Comparison of ENCODE assay signal across 16 cellular contexts in genomic region chr16:30963925-30964511, GRCh38. TPM values are rescaled to one million over a fixed set of nuclear protein-coding genes. Genes with fewer than 3 reads are reported as not detected.
A peak's percentile ranks its signal among the peaks of the same experiment; 100 is the strongest.
DNase-seq lines count a peak whose midpoint lies in the region; ATAC-seq and TF ChIP-seq lines count a peak whose summit lies in the region.
"Had no signal": no experiment of that assay in that cellular context is flagged by ENCODE, and none has a peak within 500 bp of the region (broad histone marks: within the 10 kb centered on the region; RNA-seq: fewer than 3 reads in every experiment).

No MANE protein-coding gene starts in this region.

- TF ChIP-seq CTCF in CD14-positive monocyte (IDR thresholded peaks at IDR 0.05): no peak

- H3K23ac ChIP-seq in neuronal stem cell (ENCODE audit: low read depth, low read length, poor library complexity): peak overlapping the region; percentile 43

- no peak for ATAC-seq in HG02981 (IDR thresholded peaks at IDR 0.05; ENCODE audit: unreplicated experiment)
- ATAC-seq: CD8-positive, alpha-beta T cell had no signal

- H3K4me3 ChIP-seq in H7 (ENCODE audit: insufficient read depth, low read depth, low read length): no peak overlapping the region
- H3K4me3 ChIP-seq in neuronal stem cell (ENCODE audit: low read length in 2 of 2): no peak overlapping the region
- H3K4me3 ChIP-seq: GM23248 had no signal

- no peak overlapping the region for H3K9ac ChIP-seq in neuronal stem cell (ENCODE audit: low read depth, low read length, poor library complexity)
- H3K9ac ChIP-seq: GM23248 had no signal

- no peak overlapping the region for H3K4ac ChIP-seq in neuronal stem cell (ENCODE audit: low read length)

- no peak overlapping the region for H2AK5ac ChIP-seq in neuronal stem cell (ENCODE audit: low read depth, low read length)

- no CpG with 5 or more reads among the region's 18 CpGs for WGBS in neuronal stem cell (ENCODE audit: extremely low coverage in 2 of 2, insufficient read length in 2 of 2, insufficient replicate concordance in 1 of 2), 2 donors

- no peak overlapping the region for H2BK15ac ChIP-seq in neuronal stem cell (ENCODE audit: low read length)

- H2BK120ac ChIP-seq in neuronal stem cell (ENCODE audit: low read depth, low read length): no peak overlapping the region

- H4K91ac ChIP-seq in neuronal stem cell (ENCODE audit: low read depth, low read length, poor library complexity): no peak overlapping the region

- H3K18ac ChIP-seq in neuronal stem cell (ENCODE audit: low read length): no peak overlapping the region

- intact Hi-C loops in CD14-positive monocyte (cut with micrococcal nuclease): no loop called here
- intact Hi-C loops in dendritic cell treated with granulocyte-macrophage colony-stimulating factor and Interleukin-4, amounts not matched to agents 40 ng/mL and 50 ng/mL, for 4 days (cut with micrococcal nuclease): no loop called here

- DNase-seq in CD14-positive monocyte (ENCODE audit: low spot score) (no peak), H7 (peak; percentile 38), neuronal stem cell (ENCODE audit: low spot score) (no peak), CD1c-positive myeloid dendritic cell (ENCODE audit: extremely low spot score) (no peak), AG08395 (ENCODE audit: low spot score) (no peak)
- DNase-seq: ACHN; AML-193; Calu3; CD8-positive, alpha-beta T cell; DMS79 treated with DMSO at 0.1 percent for 48 hours; GF-D8; GM23248; HCEC 1CT had no signal

- no peak overlapping the region for H2BK5ac ChIP-seq in neuronal stem cell (ENCODE audit: low read length)

- peaks cover 9% of the 10 kb centered on the region for H3K79me1 ChIP-seq in neuronal stem cell (ENCODE audit: low read depth, low read length)

- H3K4me2 ChIP-seq in neuronal stem cell (ENCODE audit: insufficient read depth, low read length, poor library complexity, severe bottlenecking): no peak overlapping the region

- H3K9me3 ChIP-seq in neuronal stem cell (replicated peaks in 1 of 2; ENCODE audit: control insufficient read depth in 2 of 2, insufficient read depth in 1 of 2, low read depth in 1 of 2, low read length in 2 of 2): no peaks in the 10 kb centered on the region

- H3K27me3 Mint-ChIP-seq in CD14-positive monocyte (ENCODE audit: low read depth in 3 of 3): peaks cover 0 to 8% (median 0%) of the 10 kb centered on the region in 3 donors
- H3K27me3 Mint-ChIP-seq in dendritic cell treated with granulocyte-macrophage colony-stimulating factor and Interleukin-4, amounts not matched to agents 40 ng/mL and 50 ng/mL, for 4 days: no peaks in the 10 kb centered on the region

- H3K4me1 Mint-ChIP-seq in CD14-positive monocyte: peaks cover 10% of the 10 kb centered on the region
- H3K4me1 Mint-ChIP-seq in dendritic cell treated with granulocyte-macrophage colony-stimulating factor and Interleukin-4, amounts not matched to agents 40 ng/mL and 50 ng/mL, for 4 days (ENCODE audit: low read depth): peaks cover 38% of the 10 kb centered on the region

- H3K4me1 ChIP-seq in neuronal stem cell (ENCODE audit: control insufficient read depth in 2 of 2, insufficient read depth in 1 of 2, low read depth in 1 of 2, low read length in 2 of 2): no peaks in the 10 kb centered on the region

- H3K9me3 Mint-ChIP-seq in CD14-positive monocyte: peaks cover 0 to under 1% (median 0%) of the 10 kb centered on the region in 7 donors
- H3K9me3 Mint-ChIP-seq in dendritic cell treated with granulocyte-macrophage colony-stimulating factor and Interleukin-4, amounts not matched to agents 40 ng/mL and 50 ng/mL, for 4 days: no peaks in the 10 kb centered on the region
- H3K9me3 Mint-ChIP-seq: CD8-positive, alpha-beta T cell had no signal

- H3K27me3 ChIP-seq in H7 (ENCODE audit: control insufficient read depth, insufficient read depth, low read length): no peaks in the 10 kb centered on the region
- H3K27me3 ChIP-seq in neuronal stem cell (ENCODE audit: control insufficient read depth in 3 of 3, insufficient read depth in 3 of 3, low read depth in 1 of 3, low read length in 3 of 3): no peaks in the 10 kb centered on the region

- no peak overlapping the region for H4K8ac ChIP-seq in neuronal stem cell (ENCODE audit: low read depth, low read length)

- no peak overlapping the region for H3K4me3 Mint-ChIP-seq in CD14-positive monocyte
- no peak overlapping the region for H3K4me3 Mint-ChIP-seq in dendritic cell treated with granulocyte-macrophage colony-stimulating factor and Interleukin-4, amounts not matched to agents 40 ng/mL and 50 ng/mL, for 4 days
- H3K4me3 Mint-ChIP-seq: CD8-positive, alpha-beta T cell had no signal

- no peak overlapping the region for H3K27ac ChIP-seq in neuronal stem cell (replicated peaks; ENCODE audit: low read length)
- H3K27ac ChIP-seq: C4-2B, GM23248 had no signal

- peak overlapping the region in 4 of 7 donors; percentile 3 to 82 (median 40) for H3K27ac Mint-ChIP-seq in CD14-positive monocyte
- peak overlapping the region; percentile 21 for H3K27ac Mint-ChIP-seq in dendritic cell treated with granulocyte-macrophage colony-stimulating factor and Interleukin-4, amounts not matched to agents 40 ng/mL and 50 ng/mL, for 4 days
- H3K27ac Mint-ChIP-seq: CD8-positive, alpha-beta T cell had no signal

- H3K14ac ChIP-seq in neuronal stem cell (ENCODE audit: low read length): no peak overlapping the region

- peaks cover 75 to 95% of the 10 kb centered on the region in 2 donors for H3K36me3 Mint-ChIP-seq in CD14-positive monocyte
- peaks cover 97% of the 10 kb centered on the region for H3K36me3 Mint-ChIP-seq in dendritic cell treated with granulocyte-macrophage colony-stimulating factor and Interleukin-4, amounts not matched to agents 40 ng/mL and 50 ng/mL, for 4 days (ENCODE audit: low read depth)

- no peak overlapping the region for H2AFZ ChIP-seq in neuronal stem cell (ENCODE audit: low read length)
- H2AFZ ChIP-seq: GM23248 had no signal

- peaks cover 54% of the 10 kb centered on the region for H3K36me3 ChIP-seq in H7 (replicated peaks; ENCODE audit: control insufficient read depth, insufficient read depth, low read length)
- H3K36me3 ChIP-seq in neuronal stem cell (replicated peaks in 1 of 2; ENCODE audit: control insufficient read depth in 2 of 2, insufficient read depth in 2 of 2, low read length in 2 of 2): peaks cover 70 to 95% of the 10 kb centered on the region in 2 donors

- no peak overlapping the region for H2BK12ac ChIP-seq in neuronal stem cell (ENCODE audit: low read length)

RNA-seq across cellular contexts. Expression of gene SETD1A, which starts 6.5 kb away (rescaled TPM):
- 1 to 10 TPM in 1 of 2 donors, under 1 TPM in 1; 0.16 to 1.3 TPM for polyA plus RNA-seq in CD14-positive monocyte
- 4.1 and 5.0 TPM in 2 replicates for total RNA-seq in H7 (2014; rRNA removed; shearing (Covaris generic))
- 16.0 TPM for polyA plus RNA-seq in neuronal stem cell (2013, experiment 1 of 2)
- polyA plus RNA-seq in neuronal stem cell (2013, experiment 2 of 2): 15.3 TPM

RNA-seq across cellular contexts. Expression of gene ORAI3, which starts 15.2 kb away (rescaled TPM):
- polyA plus RNA-seq in CD14-positive monocyte: 10 to 100 TPM; 76.8 to 80.3 TPM
- total RNA-seq in H7 (2014; rRNA removed; shearing (Covaris generic)): 15.3 and 18.4 TPM in 2 replicates
- 16.7 TPM for polyA plus RNA-seq in neuronal stem cell (2013, experiment 1 of 2)
- 16.5 TPM for polyA plus RNA-seq in neuronal stem cell (2013, experiment 2 of 2)

RNA-seq across cellular contexts. Expression of gene HSD3B7, which starts 21.0 kb away (rescaled TPM):
- 1 to 10 TPM in 1 of 2 donors, under 1 TPM in 1; 0.89 to 4.3 TPM for polyA plus RNA-seq in CD14-positive monocyte
- 4.4 and 8.2 TPM in 2 replicates for total RNA-seq in H7 (2014; rRNA removed; shearing (Covaris generic))
- 0.73 TPM for polyA plus RNA-seq in neuronal stem cell (2013, experiment 1 of 2)
- 0.64 TPM for polyA plus RNA-seq in neuronal stem cell (2013, experiment 2 of 2)

RNA-seq across cellular contexts. Expression of gene FBXL19, which starts 40.6 kb away (rescaled TPM):
- under 1 TPM in 1 of 2 donors, not detected in 1; 0.14 TPM for polyA plus RNA-seq in CD14-positive monocyte
- total RNA-seq in H7 (2014; rRNA removed; shearing (Covaris generic)): 78.3 and 89.8 TPM in 2 replicates
- 60.7 TPM for polyA plus RNA-seq in neuronal stem cell (2013, experiment 1 of 2)
- polyA plus RNA-seq in neuronal stem cell (2013, experiment 2 of 2): 57.8 TPM

RNA-seq across cellular contexts. Expression of gene STX1B, which starts 46.4 kb away (rescaled TPM):
- polyA plus RNA-seq in CD14-positive monocyte: not detected
- 1.3 and 4.1 TPM in 2 replicates for total RNA-seq in H7 (2014; rRNA removed; shearing (Covaris generic))
- 11.9 TPM for polyA plus RNA-seq in neuronal stem cell (2013, experiment 1 of 2)
- 10.7 TPM for polyA plus RNA-seq in neuronal stem cell (2013, experiment 2 of 2)
